ENCODE assay signal across 16 cellular contexts in genomic region chr6:15523679-15524630, GRCh38.
DNase-seq lines count a peak whose midpoint lies in the region; ATAC-seq and TF ChIP-seq lines count a peak whose summit lies in the region.
"Had no signal": no experiment of that assay in that cellular context is flagged by ENCODE, and none has a peak within 500 bp of the region (broad histone marks: within the 10 kb centered on the region; RNA-seq: fewer than 3 reads in every experiment).

No MANE protein-coding gene starts in this region.

- H3K4me1 Mint-ChIP-seq in activated CD8-positive, alpha-beta memory T cell treated with anti-CD3 and anti-CD28 coated beads, Interleukin-2, amount 10 ng/mL, durations not matched to agents 7 days and 5 days = peaks cover 14% of the 10 kb centered on the region

- no peaks in the 10 kb centered on the region for H3K4me1 ChIP-seq in right cardiac atrium (ENCODE audit: control insufficient read depth, insufficient read depth, low read length)
- no peaks in the 10 kb centered on the region for H3K4me1 ChIP-seq in testis
- H3K4me1 ChIP-seq: tibial artery had no signal

- no peaks in the 10 kb centered on the region for H3K9me3 Mint-ChIP-seq in activated CD8-positive, alpha-beta memory T cell treated with anti-CD3 and anti-CD28 coated beads, Interleukin-2, amount 10 ng/mL, durations not matched to agents 7 days and 5 days (ENCODE audit: low read depth)

- H3K4me3 Mint-ChIP-seq in activated CD8-positive, alpha-beta memory T cell treated with anti-CD3 and anti-CD28 coated beads, Interleukin-2, amount 10 ng/mL, durations not matched to agents 7 days and 5 days = no peak overlapping the region

- TF ChIP-seq CTCF in testis (IDR thresholded peaks at IDR 0.05) (no peak), brain microvascular endothelial cell (IDR thresholded peaks at IDR 0.05; ENCODE audit: low read depth, low read length, missing control alignments) (no peak)

- H3K27ac ChIP-seq in right cardiac atrium (ENCODE audit: low read length) (no peak overlapping the region), testis (no peak overlapping the region), brain microvascular endothelial cell (no peak overlapping the region)
- H3K27ac ChIP-seq: tibial artery had no signal

- no peak for TF ChIP-seq POLR2A in testis (IDR thresholded peaks at IDR 0.05)

- H3K36me3 Mint-ChIP-seq in activated CD8-positive, alpha-beta memory T cell treated with anti-CD3 and anti-CD28 coated beads, Interleukin-2, amount 10 ng/mL, durations not matched to agents 7 days and 5 days = peaks cover 67% of the 10 kb centered on the region

- ATAC-seq in left ventricle myocardium superior (no peak), right cardiac atrium (no peak), left lobe of liver (no peak)
- ATAC-seq in activated CD8-positive, alpha-beta memory T cell treated with anti-CD3 and anti-CD28 coated beads, Interleukin-2, amount 10 ng/mL, durations not matched to agents 7 days and 5 days = no peak

- H3K36me3 ChIP-seq in testis (ENCODE audit: low read depth, missing control alignments) = no peaks in the 10 kb centered on the region
- peaks cover 15% of the 10 kb centered on the region for H3K36me3 ChIP-seq in brain microvascular endothelial cell (replicated peaks)

- peak; percentile 16 for DNase-seq in left ventricle myocardium superior
- no peak for DNase-seq in right cardiac atrium
- DNase-seq in activated CD8-positive, alpha-beta memory T cell treated with anti-CD3 and anti-CD28 coated beads, Interleukin-2, amount 10 ng/mL, durations not matched to agents 7 days and 5 days = no peak
- DNase-seq in left lobe of liver (ENCODE audit: low spot score) = peak; percentile 30
- DNase-seq in testis = peak; percentile 10
- no peak for DNase-seq in DMS153 treated with DMSO at 0.1 percent for 48 hours (lab: John Stamatoyannopoulos, UW; ENCODE audit: unreplicated experiment)
- no peak for DNase-seq in brain microvascular endothelial cell
- DNase-seq: GDM1; hippocampal formation; midbrain; MM.1S; NCI-H1694 treated with DMSO at 0.1 percent for 48 hours; NCI-H226; NK-92 treated with Interleukin-12 subunit alpha and Interleukin-12 subunit beta, amount 100 ng/mL, for 24 hours; stimulated activated CD4-positive, alpha-beta T cell treated with anti-CD3 and anti-CD28 coated beads, Interleukin-4, amount 100 ng/mL, for 1 hour had no signal

- intact Hi-C loops in left ventricle myocardium superior (cut with micrococcal nuclease) = no loop called here
- intact Hi-C loops in right cardiac atrium (cut with DNase I) = loop anchor here in 1 of 4 donors (10.0 kb wide), 1 partner anchor 91 kb away; no protein-coding TSS in a partner anchor
- intact Hi-C loops in testis (cut with DNase I; ENCODE audit: low total_unique reads) = no loop called here

- peak overlapping the region; percentile 25 for H3K27ac Mint-ChIP-seq in activated CD8-positive, alpha-beta memory T cell treated with anti-CD3 and anti-CD28 coated beads, Interleukin-2, amount 10 ng/mL, durations not matched to agents 7 days and 5 days

- H3K4me3 ChIP-seq in right cardiac atrium (ENCODE audit: low read length) (no peak overlapping the region), testis (no peak overlapping the region), brain microvascular endothelial cell (ENCODE audit: low read depth, low read length) (no peak overlapping the region)
- H3K4me3 ChIP-seq: tibial artery had no signal

- H3K9me3 ChIP-seq in right cardiac atrium (ENCODE audit: control insufficient read depth, low read length) = no peaks in the 10 kb centered on the region
- no peaks in the 10 kb centered on the region for H3K9me3 ChIP-seq in testis
- H3K9me3 ChIP-seq: tibial artery had no signal

- in situ Hi-C loops in brain microvascular endothelial cell (cut with HindIII; ENCODE audit: low pct_ligation_motif_present, low sequenced_read_pairs) = no loop called here

- H3K27me3 Mint-ChIP-seq in activated CD8-positive, alpha-beta memory T cell treated with anti-CD3 and anti-CD28 coated beads, Interleukin-2, amount 10 ng/mL, durations not matched to agents 7 days and 5 days = no peaks in the 10 kb centered on the region

- CTCF ChIA-PET in activated CD8-positive, alpha-beta memory T cell treated with anti-CD3 and anti-CD28 coated beads, Interleukin-2, amount 10 ng/mL, durations not matched to agents 7 days and 5 days (lab: Charles Lee) = no interaction called here

- H3K27me3 ChIP-seq in right cardiac atrium (ENCODE audit: control insufficient read depth, insufficient read depth) (no peaks in the 10 kb centered on the region), testis (no peaks in the 10 kb centered on the region), brain microvascular endothelial cell (replicated peaks) (no peaks in the 10 kb centered on the region)
- H3K27me3 ChIP-seq: tibial artery had no signal

- WGBS in right cardiac atrium = 96% methylated on average over 23 of the region's 23 CpGs
- WGBS in testis, 2 donors = 95 to 96% methylated on average over 23 of the region's 23 CpGs

Comparison
In these comparisons a context has a peak if more than half of its experiments do, and no peak if none do; other contexts are left out.
1. DNase-seq: peak in left ventricle myocardium superior (single experiment), left lobe of liver (single experiment) and testis (single experiment); none in right cardiac atrium (0 of 3), activated CD8-positive, alpha-beta memory T cell treated with anti-CD3 and anti-CD28 coated beads, Interleukin-2, amount 10 ng/mL, durations not matched to agents 7 days and 5 days (single experiment), DMS153 treated with DMSO at 0.1 percent for 48 hours (single experiment) and brain microvascular endothelial cell (single experiment).